Comparison of ENCODE assay signal across 14 cellular contexts in genomic region chr15:55816017-55816416, GRCh38.
"Had no signal": no experiment of that assay in that cellular context is flagged by ENCODE, and none has a peak within 500 bp of the region (broad histone marks: within the 10 kb centered on the region; RNA-seq: fewer than 3 reads in every experiment).

No MANE protein-coding gene starts in this region.

- H3K4me3 ChIP-seq: esophagus muscularis mucosa, gastroesophageal sphincter, sigmoid colon, transverse colon had no signal

- H3K36me3 Mint-ChIP-seq: brain; naive thymus-derived CD8-positive, alpha-beta T cell; WTC11 had no signal

- ATAC-seq: gastroesophageal sphincter; naive thymus-derived CD8-positive, alpha-beta T cell; WTC11 had no signal

- DNase-seq: activated CD4-positive, alpha-beta T cell treated with anti-CD3 and anti-CD28 coated beads, Interleukin-2, amount 10 ng/mL, durations not matched to agents 24 days and 14 days; activated naive CD4-positive, alpha-beta T cell treated with Interleukin-2 at 50 U/mL for 16 hours; naive thymus-derived CD8-positive, alpha-beta T cell; occipital lobe; sigmoid colon; stimulated activated CD4-positive, alpha-beta T cell treated with anti-CD3 and anti-CD28 coated beads, Interleukin-12 subunit alpha, Interleukin-12 subunit beta, amount 100 ng/mL, for 4 hours; stimulated activated naive CD4-positive, alpha-beta T cell; substantia nigra; T-helper 1 cell; transverse colon had no signal

- H3K36me3 ChIP-seq: esophagus muscularis mucosa, gastroesophageal sphincter, sigmoid colon, transverse colon had no signal

- H3K27ac Mint-ChIP-seq: activated CD4-positive, alpha-beta T cell treated with anti-CD3 and anti-CD28 coated beads, Interleukin-2, amount 10 ng/mL, durations not matched to agents 24 days and 14 days; brain; naive thymus-derived CD8-positive, alpha-beta T cell; WTC11 had no signal

- H3K4me3 Mint-ChIP-seq: activated CD4-positive, alpha-beta T cell treated with anti-CD3 and anti-CD28 coated beads, Interleukin-2, amount 10 ng/mL, durations not matched to agents 24 days and 14 days; brain; naive thymus-derived CD8-positive, alpha-beta T cell; WTC11 had no signal

- H3K27me3 ChIP-seq: esophagus muscularis mucosa, gastroesophageal sphincter, sigmoid colon, transverse colon had no signal

- H3K4me1 Mint-ChIP-seq: activated CD4-positive, alpha-beta T cell treated with anti-CD3 and anti-CD28 coated beads, Interleukin-2, amount 10 ng/mL, durations not matched to agents 24 days and 14 days; naive thymus-derived CD8-positive, alpha-beta T cell had no signal

- H3K4me1 ChIP-seq: esophagus muscularis mucosa, gastroesophageal sphincter, transverse colon had no signal

- H3K9me3 Mint-ChIP-seq: activated CD4-positive, alpha-beta T cell treated with anti-CD3 and anti-CD28 coated beads, Interleukin-2, amount 10 ng/mL, durations not matched to agents 24 days and 14 days; brain; naive thymus-derived CD8-positive, alpha-beta T cell; WTC11 had no signal

- H3K9me3 ChIP-seq: esophagus muscularis mucosa, gastroesophageal sphincter, sigmoid colon, transverse colon had no signal

- H3K27me3 Mint-ChIP-seq: brain had no signal

- H3K27ac ChIP-seq: esophagus muscularis mucosa, gastroesophageal sphincter, sigmoid colon, transverse colon had no signal
